In genomic region chr6:125444234-125444949, GRCh38 we compare ENCODE assay signal across 13 cellular contexts.
DNase-seq lines count a peak whose midpoint lies in the region; ATAC-seq and TF ChIP-seq lines count a peak whose summit lies in the region.
"Had no signal": no experiment of that assay in that cellular context is flagged by ENCODE, and none has a peak within 500 bp of the region (broad histone marks: within the 10 kb centered on the region; RNA-seq: fewer than 3 reads in every experiment).

No MANE protein-coding gene starts in this region.

- H4K20me1 ChIP-seq in Loucy (ENCODE audit: insufficient read depth, low read length, poor library complexity, severe bottlenecking): no peaks in the 10 kb centered on the region
- H4K20me1 ChIP-seq in MM.1S (ENCODE audit: insufficient read depth, low read length): no peaks in the 10 kb centered on the region

- H3K79me2 ChIP-seq in Loucy (ENCODE audit: insufficient read depth, low read length) (no peaks in the 10 kb centered on the region), MM.1S (ENCODE audit: low read length) (no peaks in the 10 kb centered on the region)

- H3K9me2 ChIP-seq in Loucy (replicated peaks; ENCODE audit: low read depth, low read length) (no peaks in the 10 kb centered on the region), MM.1S (replicated peaks; ENCODE audit: insufficient read depth, low read length) (no peaks in the 10 kb centered on the region)

- TF ChIP-seq CTCF in Loucy (conservative IDR thresholded peaks at IDR 0.05; ENCODE audit: low read length): no peak
- no peak for TF ChIP-seq CTCF in MM.1S (IDR thresholded peaks at IDR 0.05; ENCODE audit: low read length)

- no peak overlapping the region for H3K4me3 ChIP-seq in Loucy (ENCODE audit: low read length, poor library complexity, severe bottlenecking)
- no peak overlapping the region for H3K4me3 ChIP-seq in MM.1S (ENCODE audit: low read length)
- H3K4me3 ChIP-seq: lower lobe of right lung had no signal

- peak; percentile 95 for ATAC-seq in sciatic nerve
- no peak for ATAC-seq in HG02642 (IDR thresholded peaks at IDR 0.05; ENCODE audit: poor library complexity, unreplicated experiment)
- ATAC-seq in SK-N-SH treated with all-trans-retinoic acid at 6 μM for 48 hours: no peak
- ATAC-seq: activated T-helper 17 cell treated with anti-CD3 and anti-CD28 coated beads, Interleukin-2, amount 50 U/mL, for 72 hours had no signal

- H2AFZ ChIP-seq in Loucy (ENCODE audit: low read length) (peak overlapping the region; percentile 60), MM.1S (ENCODE audit: low read length) (no peak overlapping the region)

- no peaks in the 10 kb centered on the region for H3K36me3 ChIP-seq in Loucy (ENCODE audit: insufficient read depth, low read length)
- H3K36me3 ChIP-seq in MM.1S (replicated peaks; ENCODE audit: insufficient read depth, low read length): no peaks in the 10 kb centered on the region
- H3K36me3 ChIP-seq: lower lobe of right lung had no signal

- H3K27me3 ChIP-seq in Loucy (ENCODE audit: insufficient read depth, low read length, poor library complexity, severe bottlenecking): no peaks in the 10 kb centered on the region
- H3K27me3 ChIP-seq in MM.1S (replicated peaks; ENCODE audit: insufficient read depth, low read length): no peaks in the 10 kb centered on the region

- H3K4me1 ChIP-seq in Loucy (ENCODE audit: insufficient read depth, low read length, poor library complexity, severe bottlenecking) (peaks cover 28% of the 10 kb centered on the region), MM.1S (ENCODE audit: low read length) (no peaks in the 10 kb centered on the region)
- H3K4me1 ChIP-seq: lower lobe of right lung had no signal

- H3K4me2 ChIP-seq in Loucy (ENCODE audit: low read depth, low read length, poor library complexity, severe bottlenecking) (peak overlapping the region; percentile 10), MM.1S (ENCODE audit: low read depth, low read length) (no peak overlapping the region)

- H3K27ac ChIP-seq in caudate nucleus (ENCODE audit: low read depth, low read length) (peak overlapping the region; percentile 83), MM.1S (ENCODE audit: low read length) (no peak overlapping the region)
- H3K27ac ChIP-seq: lower lobe of right lung had no signal

- no peaks in the 10 kb centered on the region for H3K9me3 ChIP-seq in Loucy (ENCODE audit: insufficient read depth, low read depth, low read length)
- H3K9me3 ChIP-seq in MM.1S (replicated peaks; ENCODE audit: insufficient read depth, low read length): no peaks in the 10 kb centered on the region
- H3K9me3 ChIP-seq: lower lobe of right lung had no signal

- intact Hi-C loops in sciatic nerve (cut with DNase I): no loop called here

- H3F3A ChIP-seq in Loucy (ENCODE audit: low read depth): no peaks in the 10 kb centered on the region
- no peaks in the 10 kb centered on the region for H3F3A ChIP-seq in MM.1S (ENCODE audit: insufficient read depth, low read length)

- H3K9ac ChIP-seq in Loucy (ENCODE audit: low read depth, low read length, poor library complexity, severe bottlenecking): no peak overlapping the region
- H3K9ac ChIP-seq in MM.1S (ENCODE audit: low read length): no peak overlapping the region

- DNase-seq in caudate nucleus (lab: John Stamatoyannopoulos, UW) (peak in 21 of 61 donors; percentile 3 to 56 (median 28)), islet precursor cell (peak; percentile 83), sciatic nerve (ENCODE audit: low spot score) (peak; percentile 73), NCI-H1436 treated with DMSO at 0.1 percent for 48 hours (lab: John Stamatoyannopoulos, UW) (no peak), MM.1S (no peak)
- DNase-seq: activated CD4-positive, alpha-beta T cell treated with anti-CD3 and anti-CD28 coated beads for 48 hours; EL; lower lobe of right lung; NCI-H446 treated with DMSO at 0.1 percent for 48 hours had no signal

TF ChIP-seq in SK-N-SH treated with all-trans-retinoic acid at 6 μM for 48 hours, 23 proteins besides CTCF, POLR2A, EP300 and RAD21:
- TF ChIP-seq ZFP30 (CRISPR knock-in tag; IDR thresholded peaks at IDR 0.05) (no peak), ZFP3 (CRISPR knock-in tag; IDR thresholded peaks at IDR 0.05) (no peak), CSDC2 (CRISPR knock-in tag; IDR thresholded peaks at IDR 0.05) (no peak), RARB (CRISPR knock-in tag; IDR thresholded peaks at IDR 0.05) (no peak), GLIS3 (CRISPR knock-in tag; IDR thresholded peaks at IDR 0.05) (no peak), ZNF565 (CRISPR knock-in tag; conservative IDR thresholded peaks at IDR 0.05; ENCODE audit: low read depth) (no peak), ZNF70 (CRISPR knock-in tag; IDR thresholded peaks at IDR 0.05) (no peak), TOX (CRISPR knock-in tag; IDR thresholded peaks at IDR 0.05; ENCODE audit: borderline replicate concordance) (no peak), ESRRG (CRISPR knock-in tag; IDR thresholded peaks at IDR 0.05) (no peak), BACH2 (CRISPR knock-in tag; IDR thresholded peaks at IDR 0.05; ENCODE audit: borderline replicate concordance) (no peak), ARNTL (CRISPR knock-in tag; IDR thresholded peaks at IDR 0.05; ENCODE audit: borderline replicate concordance, low read depth) (no peak), PPARA (CRISPR knock-in tag; IDR thresholded peaks at IDR 0.05; ENCODE audit: borderline replicate concordance) (no peak), OSR1 (CRISPR knock-in tag; IDR thresholded peaks at IDR 0.05) (no peak), CREB5 (CRISPR knock-in tag; IDR thresholded peaks at IDR 0.05; ENCODE audit: low read depth) (no peak), TCF4 (CRISPR knock-in tag; IDR thresholded peaks at IDR 0.05; ENCODE audit: borderline replicate concordance) (no peak), ZNF8 (CRISPR knock-in tag; IDR thresholded peaks at IDR 0.05) (no peak), SNAI2 (CRISPR knock-in tag; IDR thresholded peaks at IDR 0.05) (no peak)
- TF ChIP-seq, protein P1, sequence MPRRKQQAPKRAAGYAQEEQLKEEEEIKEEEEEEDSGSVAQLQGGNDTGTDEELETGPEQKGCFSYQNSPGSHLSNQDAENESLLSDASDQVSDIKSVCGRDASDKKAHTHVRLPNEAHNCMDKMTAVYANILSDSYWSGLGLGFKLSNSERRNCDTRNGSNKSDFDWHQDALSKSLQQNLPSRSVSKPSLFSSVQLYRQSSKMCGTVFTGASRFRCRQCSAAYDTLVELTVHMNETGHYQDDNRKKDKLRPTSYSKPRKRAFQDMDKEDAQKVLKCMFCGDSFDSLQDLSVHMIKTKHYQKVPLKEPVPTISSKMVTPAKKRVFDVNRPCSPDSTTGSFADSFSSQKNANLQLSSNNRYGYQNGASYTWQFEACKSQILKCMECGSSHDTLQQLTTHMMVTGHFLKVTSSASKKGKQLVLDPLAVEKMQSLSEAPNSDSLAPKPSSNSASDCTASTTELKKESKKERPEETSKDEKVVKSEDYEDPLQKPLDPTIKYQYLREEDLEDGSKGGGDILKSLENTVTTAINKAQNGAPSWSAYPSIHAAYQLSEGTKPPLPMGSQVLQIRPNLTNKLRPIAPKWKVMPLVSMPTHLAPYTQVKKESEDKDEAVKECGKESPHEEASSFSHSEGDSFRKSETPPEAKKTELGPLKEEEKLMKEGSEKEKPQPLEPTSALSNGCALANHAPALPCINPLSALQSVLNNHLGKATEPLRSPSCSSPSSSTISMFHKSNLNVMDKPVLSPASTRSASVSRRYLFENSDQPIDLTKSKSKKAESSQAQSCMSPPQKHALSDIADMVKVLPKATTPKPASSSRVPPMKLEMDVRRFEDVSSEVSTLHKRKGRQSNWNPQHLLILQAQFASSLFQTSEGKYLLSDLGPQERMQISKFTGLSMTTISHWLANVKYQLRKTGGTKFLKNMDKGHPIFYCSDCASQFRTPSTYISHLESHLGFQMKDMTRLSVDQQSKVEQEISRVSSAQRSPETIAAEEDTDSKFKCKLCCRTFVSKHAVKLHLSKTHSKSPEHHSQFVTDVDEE (CRISPR knock-in tag; IDR thresholded peaks at IDR 0.05): no peak
- TF ChIP-seq, protein P2, sequence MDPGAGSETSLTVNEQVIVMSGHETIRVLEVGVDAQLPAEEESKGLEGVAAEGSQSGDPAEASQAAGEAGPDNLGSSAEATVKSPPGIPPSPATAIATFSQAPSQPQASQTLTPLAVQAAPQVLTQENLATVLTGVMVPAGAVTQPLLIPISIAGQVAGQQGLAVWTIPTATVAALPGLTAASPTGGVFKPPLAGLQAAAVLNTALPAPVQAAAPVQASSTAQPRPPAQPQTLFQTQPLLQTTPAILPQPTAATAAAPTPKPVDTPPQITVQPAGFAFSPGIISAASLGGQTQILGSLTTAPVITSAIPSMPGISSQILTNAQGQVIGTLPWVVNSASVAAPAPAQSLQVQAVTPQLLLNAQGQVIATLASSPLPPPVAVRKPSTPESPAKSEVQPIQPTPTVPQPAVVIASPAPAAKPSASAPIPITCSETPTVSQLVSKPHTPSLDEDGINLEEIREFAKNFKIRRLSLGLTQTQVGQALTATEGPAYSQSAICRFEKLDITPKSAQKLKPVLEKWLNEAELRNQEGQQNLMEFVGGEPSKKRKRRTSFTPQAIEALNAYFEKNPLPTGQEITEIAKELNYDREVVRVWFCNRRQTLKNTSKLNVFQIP (CRISPR knock-in tag; IDR thresholded peaks at IDR 0.05; ENCODE audit: borderline replicate concordance, low read depth): no peak

Comparison
In these comparisons a context has a peak if more than half of its experiments do, and no peak if none do; other contexts are left out.
1. DNase-seq: peak in islet precursor cell (single experiment) and sciatic nerve (single experiment); none in NCI-H1436 treated with DMSO at 0.1 percent for 48 hours (single experiment) and MM.1S (single experiment).